ENCODE assay signal across 9 cellular contexts in the genomic region with DNA sequence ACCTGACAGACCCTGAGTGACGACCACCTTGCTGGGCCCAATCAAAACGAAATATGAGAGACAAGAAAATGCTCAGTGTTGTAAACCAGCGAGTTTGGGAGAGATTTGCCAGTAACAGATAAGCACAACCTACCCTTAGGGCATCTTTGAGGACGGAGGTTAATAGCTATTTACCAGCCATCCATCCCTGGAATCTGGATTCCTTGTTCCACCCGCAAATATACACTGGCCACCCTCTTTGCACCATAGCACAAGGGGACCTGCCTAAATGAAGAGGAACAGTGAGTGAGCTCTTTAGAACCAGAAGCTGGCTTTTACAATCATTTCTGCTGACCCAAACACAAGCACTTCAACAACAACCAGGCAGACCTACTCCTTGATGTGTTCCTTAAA. TPM values are rescaled to one million over a fixed set of nuclear protein-coding genes. Genes with fewer than 3 reads are reported as not detected.
A peak's percentile ranks its signal among the peaks of the same experiment; 100 is the strongest.
DNase-seq lines count a peak whose midpoint lies in the region; ATAC-seq and TF ChIP-seq lines count a peak whose summit lies in the region.
"Had no signal": no experiment of that assay in that cellular context is flagged by ENCODE, and none has a peak within 500 bp of the region (broad histone marks: within the 10 kb centered on the region; RNA-seq: fewer than 3 reads in every experiment).

No MANE protein-coding gene starts in this region.

- H3K4me3 ChIP-seq in mammary epithelial cell (replicated peaks in 1 of 3; ENCODE audit: insufficient read depth in 1 of 3, low read depth in 2 of 3, low read length in 3 of 3) (peak overlapping the region; percentile 31 to 71 (median 55)), mesendoderm (ENCODE audit: low read length) (peak overlapping the region; percentile 51), vagina (peak overlapping the region; percentile 52 to 60)

- no peaks in the 10 kb centered on the region for H3K27me3 ChIP-seq in mammary epithelial cell (ENCODE audit: insufficient read depth, low read length)
- H3K27me3 ChIP-seq in mesendoderm (ENCODE audit: insufficient read depth, low read length, poor library complexity): no peaks in the 10 kb centered on the region
- H3K27me3 ChIP-seq in vagina: no peaks in the 10 kb centered on the region

- H3K18ac ChIP-seq in mesendoderm (ENCODE audit: low read length): no peak overlapping the region

- no TSS peak for BruUV-seq in mammary epithelial cell (replicated peaks; lab: Mats Ljungman, UMichigan)

- no peak overlapping the region for H2AK5ac ChIP-seq in mesendoderm (ENCODE audit: low read length)

- no peak overlapping the region for H2BK5ac ChIP-seq in mesendoderm (ENCODE audit: low read length)

- TF ChIP-seq POLR2A in vagina (IDR thresholded peaks at IDR 0.05): no peak

- H2BK120ac ChIP-seq in mesendoderm (ENCODE audit: low read depth, low read length): no peak overlapping the region

- H3K9me3 ChIP-seq in mammary epithelial cell (replicated peaks; ENCODE audit: insufficient read depth, low read length): peaks cover 2% of the 10 kb centered on the region
- H3K9me3 ChIP-seq in vagina: no peaks in the 10 kb centered on the region

- no peaks in the 10 kb centered on the region for H3K79me2 ChIP-seq in mammary epithelial cell (ENCODE audit: insufficient read depth, low read length)
- no peaks in the 10 kb centered on the region for H3K79me2 ChIP-seq in mesendoderm (ENCODE audit: control insufficient read depth, insufficient read depth, low read length)

- POLR2A ChIA-PET in GM10248 (lab: Yijun Ruan, JAX): no interaction called here

- in situ Hi-C loops in mammary epithelial cell (cut with MboI; ENCODE audit: low sequenced_read_pairs in 2 of 2): no loop called here

- WGBS in mammary epithelial cell (ENCODE audit: low coverage, missing lambda C conversion rate): 24% methylated on average over 5 of the region's 5 CpGs
- no CpG with 5 or more reads among the region's 5 CpGs for WGBS in mesendoderm (ENCODE audit: extremely low coverage, insufficient coverage, low lambda C conversion rate)

- H3K4me1 ChIP-seq in mammary epithelial cell (ENCODE audit: insufficient read depth, low read length): peaks cover 12% of the 10 kb centered on the region
- peaks cover 4% of the 10 kb centered on the region for H3K4me1 ChIP-seq in mesendoderm (ENCODE audit: control insufficient read depth, low read depth, low read length)
- peaks cover 15% of the 10 kb centered on the region for H3K4me1 ChIP-seq in vagina

- H3K9ac ChIP-seq in mammary epithelial cell (ENCODE audit: insufficient read depth, low read length) (no peak overlapping the region), mesendoderm (ENCODE audit: low read length) (peak overlapping the region; percentile 72)

- CTCF ChIA-PET in mammary epithelial cell (lab: Charles Lee; ENCODE audit: low non-redundant PET) (no interaction called here), GM10248 (lab: Yijun Ruan, JAX) (interaction anchor here (1.0 kb wide), 1 partner anchor 26 kb away, joined by 3 read pairs; no protein-coding TSS in a partner anchor)

- intact Hi-C loops in Right ventricle myocardium inferior (cut with DNase I) (no loop called here), cardiac septum (cut with DNase I) (loop anchor here (5.0 kb wide), 1 partner anchor 42 kb away; a partner anchor contains a TSS), mammary epithelial cell (cut with micrococcal nuclease) (no loop called here), vagina (cut with DNase I) (no loop called here)

- no peaks in the 10 kb centered on the region for H3K79me1 ChIP-seq in mesendoderm (ENCODE audit: low read length)

- no peak overlapping the region for H3K4ac ChIP-seq in mesendoderm (ENCODE audit: low read depth, low read length)

- no peak overlapping the region for H2BK15ac ChIP-seq in mesendoderm (replicated peaks; ENCODE audit: low read depth)

- H3K27ac ChIP-seq in mammary epithelial cell (ENCODE audit: insufficient read depth, low read depth, low read length) (no peak overlapping the region), mesendoderm (ENCODE audit: low read depth, low read length) (no peak overlapping the region), vagina (no peak overlapping the region)

- no peaks in the 10 kb centered on the region for H3K36me3 ChIP-seq in mammary epithelial cell (ENCODE audit: insufficient read depth, low read length)
- no peaks in the 10 kb centered on the region for H3K36me3 ChIP-seq in mesendoderm (ENCODE audit: control insufficient read depth, insufficient read depth, low read length)
- no peaks in the 10 kb centered on the region for H3K36me3 ChIP-seq in vagina

- peak overlapping the region; percentile 81 for H3K4me2 ChIP-seq in mammary epithelial cell (ENCODE audit: insufficient read depth, low read depth, low read length)
- peak overlapping the region; percentile 38 for H3K4me2 ChIP-seq in mesendoderm (ENCODE audit: low read length)

- peak overlapping the region; percentile 88 for H2AFZ ChIP-seq in mammary epithelial cell (ENCODE audit: low read depth, low read length)

- peak overlapping the region; percentile 86 for H3K56ac ChIP-seq in mesendoderm (ENCODE audit: low read length)

- H4K5ac ChIP-seq in mesendoderm (ENCODE audit: low read length): no peak overlapping the region

- no peak for TF ChIP-seq CTCF in mammary epithelial cell (conservative IDR thresholded peaks at IDR 0.05 in 1 of 2, IDR thresholded peaks at IDR 0.05 in 1 of 2; ENCODE audit: extremely low read depth in 1 of 2, insufficient read depth in 1 of 2, low read depth in 1 of 2, low read length in 2 of 2)
- no peak for TF ChIP-seq CTCF in vagina (IDR thresholded peaks at IDR 0.05)
- TF ChIP-seq CTCF in GM10248 (IDR thresholded peaks at IDR 0.05; ENCODE audit: control extremely low read depth, extremely low read depth, low read depth, missing control alignments): no peak

- H4K20me1 ChIP-seq in mammary epithelial cell (ENCODE audit: insufficient read depth, low read length): no peaks in the 10 kb centered on the region

- peak; percentile 4 for ATAC-seq in Right ventricle myocardium inferior

- dilution Hi-C loops in mammary epithelial cell (cut with HindIII; ENCODE audit: low sequenced_read_pairs): no loop called here

- DNase-seq in Right ventricle myocardium inferior (ENCODE audit: missing footprints) (no peak), cardiac septum (ENCODE audit: low spot score) (no peak), mammary epithelial cell (no peak), mesendoderm (no peak), vagina (ENCODE audit: extremely low spot score in 2 of 2) (no peak), GM10248 (ENCODE audit: extremely low spot score) (no peak), kidney glomerular epithelial cell (lab: John Stamatoyannopoulos, UW) (no peak), DMS 273 treated with DMSO at 0.1 percent for 48 hours (lab: John Stamatoyannopoulos, UW) (no peak)
- DNase-seq: activated CD8-positive, alpha-beta memory T cell treated with anti-CD3 and anti-CD28 coated beads, Interleukin-2, amount 50 U/mL, for 4 hours had no signal

- H4K8ac ChIP-seq in mesendoderm (ENCODE audit: low read depth, low read length): no peak overlapping the region

- no peak overlapping the region for H3K23ac ChIP-seq in mesendoderm (ENCODE audit: low read length)

RNA-seq across cellular contexts. Expression of a gene that starts 0.7 kb away (rescaled TPM):
- total RNA-seq in Right ventricle myocardium inferior (40.7 TPM), cardiac septum (30.0 TPM), mammary epithelial cell (1 to 10 TPM; 8.2 to 9.7 TPM), vagina (15.7 TPM)
- 8.7 TPM for polyA plus RNA-seq in mammary epithelial cell
- polyA minus RNA-seq in mammary epithelial cell: 18.1 TPM
- polyA plus RNA-seq in mesendoderm (2013, experiment 1 of 2): 15.1 TPM
- polyA plus RNA-seq in mesendoderm (2013, experiment 2 of 2): 15.6 TPM

RNA-seq across cellular contexts. Expression of a gene that starts 29.9 kb away (rescaled TPM):
- not detected for total RNA-seq in Right ventricle myocardium inferior
- not detected for total RNA-seq in cardiac septum
- total RNA-seq in mammary epithelial cell: not detected
- not detected for polyA plus RNA-seq in mammary epithelial cell
- polyA minus RNA-seq in mammary epithelial cell: not detected
- polyA plus RNA-seq in mesendoderm (2013, experiment 1 of 2): not detected
- not detected for polyA plus RNA-seq in mesendoderm (2013, experiment 2 of 2)
- total RNA-seq in vagina: not detected

RNA-seq across cellular contexts. Expression of a gene that starts 41.9 kb away (rescaled TPM):
- total RNA-seq in Right ventricle myocardium inferior (19.7 TPM), cardiac septum (22.4 TPM), mammary epithelial cell (10 to 100 TPM; 31.3 to 93.0 TPM), vagina (22.8 TPM)
- 69.3 TPM for polyA plus RNA-seq in mammary epithelial cell
- polyA minus RNA-seq in mammary epithelial cell: 89.0 TPM
- 191 TPM for polyA plus RNA-seq in mesendoderm (2013, experiment 1 of 2)
- 182 TPM for polyA plus RNA-seq in mesendoderm (2013, experiment 2 of 2)

RNA-seq across cellular contexts. Expression of a gene that starts 53.7 kb away (rescaled TPM):
- 12.1 TPM for total RNA-seq in Right ventricle myocardium inferior
- 17.7 TPM for total RNA-seq in cardiac septum
- total RNA-seq in mammary epithelial cell: 1 to 10 TPM in 1 of 2 donors, under 1 TPM in 1; 0.61 to 2.8 TPM
- 0.28 TPM for polyA plus RNA-seq in mammary epithelial cell
- polyA minus RNA-seq in mammary epithelial cell: 0.26 TPM
- 0.29 TPM for polyA plus RNA-seq in mesendoderm (2013, experiment 1 of 2)
- 0.25 TPM for polyA plus RNA-seq in mesendoderm (2013, experiment 2 of 2)
- 7.6 TPM for total RNA-seq in vagina
